In the genomic region with DNA sequence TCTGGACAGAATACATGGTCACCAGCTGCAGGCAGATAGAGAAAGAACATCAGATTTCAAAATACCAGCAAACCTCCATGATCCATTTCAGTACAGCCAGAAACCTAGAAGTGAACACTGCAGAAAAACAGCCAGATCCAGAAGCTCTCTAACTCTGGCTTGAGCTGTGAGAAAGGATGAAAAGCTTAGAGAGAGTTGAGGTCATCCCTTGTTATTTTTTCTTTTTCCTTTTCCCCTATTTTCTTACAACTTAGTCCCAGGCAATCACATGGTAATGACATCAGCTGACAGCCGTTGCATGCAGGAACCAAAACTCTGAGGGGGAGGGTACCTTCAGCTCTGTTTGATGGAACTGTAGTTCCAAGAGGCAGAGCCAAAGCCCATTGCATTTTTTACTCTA, we compare ENCODE assay signal across 10 cellular contexts.
DNase-seq lines count a peak whose midpoint lies in the region; ATAC-seq and TF ChIP-seq lines count a peak whose summit lies in the region.
"Had no signal": no experiment of that assay in that cellular context is flagged by ENCODE, and none has a peak within 500 bp of the region (broad histone marks: within the 10 kb centered on the region; RNA-seq: fewer than 3 reads in every experiment).

No MANE protein-coding gene starts in this region.

- peaks cover 8% of the 10 kb centered on the region for H3K36me3 Mint-ChIP-seq in activated naive CD4-positive, alpha-beta T cell treated with anti-CD3 and anti-CD28 coated beads, Interleukin-2, amount 50 U/mL, for 24 hours

- peak overlapping the region; percentile 10 to 22 for H3K27ac ChIP-seq in uterus

- DNase-seq in activated naive CD4-positive, alpha-beta T cell treated with Interleukin-2 at 50 U/mL for 16 hours: no peak
- DNase-seq in brain pericyte (ENCODE audit: low read depth, low spot score) (peak; percentile 24), kidney tubule cell (ENCODE audit: low spot score) (peak; percentile 48), uterus (peak; percentile 23 to 50)
- no peak for DNase-seq in central memory CD4-positive, alpha-beta T cell
- DNase-seq: AML-193; stimulated activated CD4-positive, alpha-beta T cell treated with anti-CD3 and anti-CD28 coated beads, Interleukin-15, amount 100 ng/mL, for 24 hours had no signal

- no peaks in the 10 kb centered on the region for H3K9me3 Mint-ChIP-seq in activated naive CD4-positive, alpha-beta T cell treated with anti-CD3 and anti-CD28 coated beads, Interleukin-2, amount 50 U/mL, for 24 hours

- no peaks in the 10 kb centered on the region for H3K27me3 Mint-ChIP-seq in activated naive CD4-positive, alpha-beta T cell treated with anti-CD3 and anti-CD28 coated beads, Interleukin-2, amount 50 U/mL, for 24 hours

- no peaks in the 10 kb centered on the region for H3K9me3 ChIP-seq in uterus

- H3K4me1 ChIP-seq in uterus: no peaks in the 10 kb centered on the region

- no peak overlapping the region for H3K4me3 ChIP-seq in uterus

- H3K4me3 Mint-ChIP-seq in activated naive CD4-positive, alpha-beta T cell treated with anti-CD3 and anti-CD28 coated beads, Interleukin-2, amount 50 U/mL, for 24 hours: no peak overlapping the region

- peaks cover 65% of the 10 kb centered on the region for H3K4me1 Mint-ChIP-seq in activated naive CD4-positive, alpha-beta T cell treated with anti-CD3 and anti-CD28 coated beads, Interleukin-2, amount 50 U/mL, for 24 hours

- H3K27ac Mint-ChIP-seq in activated naive CD4-positive, alpha-beta T cell treated with anti-CD3 and anti-CD28 coated beads, Interleukin-2, amount 50 U/mL, for 24 hours: peak overlapping the region; percentile 23

- intact Hi-C loops in uterus (cut with DNase I; ENCODE audit: low total_unique reads): no loop called here

- TF ChIP-seq POLR2A in uterus (IDR thresholded peaks at IDR 0.05): no peak

- ATAC-seq in GM21619 (IDR thresholded peaks at IDR 0.05; ENCODE audit: unreplicated experiment) (no peak), HG03280 (IDR thresholded peaks at IDR 0.05; ENCODE audit: unreplicated experiment) (no peak)

- no peak for TF ChIP-seq CTCF in uterus (IDR thresholded peaks at IDR 0.05)

- H3K36me3 ChIP-seq in uterus: no peaks in the 10 kb centered on the region

- H3K27me3 ChIP-seq in uterus: no peaks in the 10 kb centered on the region

Comparison
In these comparisons a context has a peak if more than half of its experiments do, and no peak if none do; other contexts are left out.
1. DNase-seq: peak in brain pericyte (single experiment), kidney tubule cell (single experiment) and uterus (2 of 2); none in activated naive CD4-positive, alpha-beta T cell treated with Interleukin-2 at 50 U/mL for 16 hours (single experiment) and central memory CD4-positive, alpha-beta T cell (single experiment).